Comparison of ENCODE assay signal across 12 cellular contexts in the genomic region with DNA sequence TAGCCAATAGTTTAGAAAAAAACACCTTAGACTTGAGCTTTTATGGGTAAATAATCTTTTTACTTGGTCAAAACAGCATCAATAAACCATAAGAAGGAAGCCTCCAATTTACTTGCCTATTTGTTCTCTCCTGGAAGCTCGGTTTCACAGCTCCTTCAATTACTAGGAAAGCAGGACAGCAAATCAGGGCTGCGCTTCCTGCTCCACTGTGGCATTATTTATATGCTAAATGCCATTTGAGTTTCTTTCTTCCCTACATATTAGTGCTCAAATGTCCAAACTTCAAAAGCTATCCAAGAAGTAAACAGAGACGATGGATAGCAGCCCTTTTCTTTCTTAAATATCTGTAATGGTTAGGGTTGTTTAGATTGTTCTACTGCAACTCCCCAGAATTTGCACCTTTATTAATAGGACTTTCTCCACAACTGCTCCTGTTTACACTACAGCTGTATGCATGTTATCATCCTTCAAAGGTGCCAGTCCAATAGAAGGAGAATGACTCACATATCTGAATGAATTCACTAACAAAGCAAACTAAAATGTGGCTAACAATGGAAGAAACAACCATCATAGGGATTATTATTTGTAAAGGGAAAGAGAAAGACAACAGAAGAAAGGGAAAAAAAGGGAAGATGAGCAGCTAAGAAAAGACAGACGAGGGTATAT.
"Had no signal": no experiment of that assay in that cellular context is flagged by ENCODE, and none has a peak within 500 bp of the region (broad histone marks: within the 10 kb centered on the region; RNA-seq: fewer than 3 reads in every experiment).

No MANE protein-coding gene starts in this region.

- ATAC-seq: activated T-cell treated with anti-CD3 and anti-CD28 coated beads, Interleukin-2, amount 50 U/mL, for 72 hours; gastroesophageal sphincter had no signal

- H3K27ac ChIP-seq: ascending aorta, colonic mucosa, gastroesophageal sphincter, neural progenitor cell, pancreas, tibial artery, uterus had no signal

- H3K36me3 ChIP-seq: ascending aorta, colonic mucosa, gastroesophageal sphincter, neural progenitor cell, pancreas, tibial artery, uterus had no signal

- H2AFZ ChIP-seq: neural progenitor cell had no signal

- H3K9me3 ChIP-seq: ascending aorta, colonic mucosa, gastroesophageal sphincter, pancreas, tibial artery, uterus had no signal

- H3K4me3 ChIP-seq: ascending aorta, colonic mucosa, gastroesophageal sphincter, neural progenitor cell, pancreas, tibial artery, uterus had no signal

- FAIRE-seq: pancreas had no signal

- DNase-seq: activated CD4-positive, alpha-beta memory T cell treated with anti-CD3 and anti-CD28 coated beads, Interleukin-2, amount 10 ng/mL, durations not matched to agents 7 days and 5 days; activated gamma-delta T cell treated with Interleukin-2 at 50 U/mL for 16 hours; activated T-cell treated with anti-CD3 and anti-CD28 coated beads, Interleukin-2, amount 50 U/mL, for 72 hours; colonic mucosa; effector CD4-positive, alpha-beta T cell; pancreas; retina; tibial artery; uterus had no signal

- H3K4me2 ChIP-seq: neural progenitor cell had no signal

- H3K27me3 ChIP-seq: ascending aorta, colonic mucosa, gastroesophageal sphincter, neural progenitor cell, pancreas, tibial artery, uterus had no signal

- H3K9ac ChIP-seq: neural progenitor cell had no signal

- H3K4me1 ChIP-seq: colonic mucosa, uterus had no signal
